Comparison of ENCODE assay signal across 37 cellular contexts in genomic region chr18:7141287-7141686, GRCh38. TPM values are rescaled to one million over a fixed set of nuclear protein-coding genes. Genes with fewer than 3 reads are reported as not detected.
"Had no signal": no experiment of that assay in that cellular context is flagged by ENCODE, and none has a peak within 500 bp of the region (broad histone marks: within the 10 kb centered on the region; RNA-seq: fewer than 3 reads in every experiment).

No MANE protein-coding gene starts in this region.

- H3K4me1 ChIP-seq: ascending aorta, colonic mucosa had no signal

- H3K27ac ChIP-seq: ascending aorta, cardiac muscle cell, colonic mucosa, VCaP had no signal

- H3K36me3 ChIP-seq: ascending aorta, cardiac muscle cell, colonic mucosa had no signal

- H3K27ac Mint-ChIP-seq: activated B cell treated with CpG ODN at 0.5 μM for 24 hours; activated CD4-positive, alpha-beta memory T cell treated with anti-CD3 and anti-CD28 coated beads, Interleukin-2, amount 10 ng/mL, durations not matched to agents 7 days and 5 days; activated CD4-positive, alpha-beta T cell treated with anti-CD3 and anti-CD28 coated beads, Interleukin-2, amount 10 ng/mL, durations not matched to agents 24 days and 14 days; activated CD8-positive, alpha-beta memory T cell treated with anti-CD3 and anti-CD28 coated beads, Interleukin-2, amount 10 ng/mL, durations not matched to agents 7 days and 5 days; activated CD8-positive, alpha-beta T cell treated with anti-CD3 and anti-CD28 coated beads, Interleukin-2, amount 10 ng/mL, durations not matched to agents 7 days and 5 days; activated naive CD4-positive, alpha-beta T cell treated with anti-CD3 and anti-CD28 coated beads, Interleukin-2, amount 10 ng/mL, durations not matched to agents 7 days and 5 days; activated naive CD4-positive, alpha-beta T cell treated with anti-CD3 and anti-CD28 coated beads, Interleukin-2, amount 50 U/mL, for 24 hours; activated naive CD8-positive, alpha-beta T cell; activated naive CD8-positive, alpha-beta T cell treated with anti-CD3 and anti-CD28 coated beads, Interleukin-2, amount 10 ng/mL, durations not matched to agents 7 days and 5 days; activated naive CD8-positive, alpha-beta T cell treated with anti-CD3 and anti-CD28 coated beads, Interleukin-2, amount 50 U/mL, for 24 hours; activated T-helper 2 cell treated with anti-CD3 and anti-CD28 coated beads, Interferon-gamma antibody, Interleukin-2, Interleukin-4, amounts not matched to agents 10 μg/mL and 5 μg/mL and 100 μg/mL, durations not matched to agents 14 hours and 24 hours and 36 hours; brain; T-helper 1 cell treated with Interleukin-12 subunit alpha and Interleukin-12 subunit beta and Interleukin-4 antibody, amounts not matched to agents 30 μg/mL and 1 μg/mL, for 36 hours; T-helper 2 cell treated with Interferon-gamma antibody and Interleukin-4, amounts not matched to agents 5 μg/mL and 100 μg/mL, for 36 hours had no signal

- H3K27me3 Mint-ChIP-seq: activated B cell treated with CpG ODN at 0.5 μM for 24 hours; activated CD4-positive, alpha-beta memory T cell treated with anti-CD3 and anti-CD28 coated beads, Interleukin-2, amount 10 ng/mL, durations not matched to agents 7 days and 5 days; activated CD4-positive, alpha-beta T cell treated with anti-CD3 and anti-CD28 coated beads, Interleukin-2, amount 10 ng/mL, durations not matched to agents 24 days and 14 days; activated CD8-positive, alpha-beta memory T cell treated with anti-CD3 and anti-CD28 coated beads, Interleukin-2, amount 10 ng/mL, durations not matched to agents 7 days and 5 days; activated naive CD4-positive, alpha-beta T cell treated with anti-CD3 and anti-CD28 coated beads, Interleukin-2, amount 10 ng/mL, durations not matched to agents 7 days and 5 days; activated naive CD8-positive, alpha-beta T cell; activated naive CD8-positive, alpha-beta T cell treated with anti-CD3 and anti-CD28 coated beads, Interleukin-2, amount 10 ng/mL, durations not matched to agents 7 days and 5 days; activated naive CD8-positive, alpha-beta T cell treated with anti-CD3 and anti-CD28 coated beads, Interleukin-2, amount 50 U/mL, for 24 hours; central memory CD8-positive, alpha-beta T cell had no signal

- H3K9me3 ChIP-seq: ascending aorta, colonic mucosa had no signal

- H3K4me3 ChIP-seq: ascending aorta, cardiac muscle cell, colonic mucosa had no signal

- DNase-seq: activated B cell treated with CpG ODN at 0.5 μM for 24 hours; activated CD4-positive, alpha-beta memory T cell treated with anti-CD3 and anti-CD28 coated beads, Interleukin-2, amount 10 ng/mL, durations not matched to agents 7 days and 5 days; activated CD4-positive, alpha-beta T cell treated with anti-CD3 and anti-CD28 coated beads for 4 hours; activated CD4-positive, alpha-beta T cell treated with anti-CD3 and anti-CD28 coated beads, Interleukin-2, amount 10 ng/mL, durations not matched to agents 24 days and 14 days; activated CD4-positive, alpha-beta T cell treated with anti-CD3 and anti-CD28 coated beads, Interleukin-2, amount 50 U/mL, for 48 hours; activated CD4-positive, CD25-positive, alpha-beta regulatory T cell treated with anti-CD3 and anti-CD28 coated beads, Interleukin-2, amount 50 U/mL, for 72 hours; activated CD8-positive, alpha-beta memory T cell treated with anti-CD3 and anti-CD28 coated beads for 24 hours; activated CD8-positive, alpha-beta memory T cell treated with anti-CD3 and anti-CD28 coated beads, Interleukin-2, amount 10 ng/mL, durations not matched to agents 7 days and 5 days; activated CD8-positive, alpha-beta memory T cell treated with anti-CD3 and anti-CD28 coated beads, Interleukin-2, amount 50 U/mL, for 48 hours; activated CD8-positive, alpha-beta T cell treated with anti-CD3 and anti-CD28 coated beads, Interleukin-2, amount 10 ng/mL, durations not matched to agents 7 days and 5 days; activated effector memory CD4-positive, alpha-beta T cell treated with Interleukin-2 at 50 U/mL for 16 hours; activated gamma-delta T cell; activated naive CD4-positive, alpha-beta T cell treated with anti-CD3 and anti-CD28 coated beads, Interleukin-2, amount 10 ng/mL, durations not matched to agents 7 days and 5 days; activated naive CD4-positive, alpha-beta T cell treated with Interleukin-2 at 50 U/mL for 16 hours; activated naive CD8-positive, alpha-beta T cell treated with anti-CD3 and anti-CD28 coated beads, Interleukin-2, amount 10 ng/mL, durations not matched to agents 7 days and 5 days; activated naive CD8-positive, alpha-beta T cell treated with anti-CD3 and anti-CD28 coated beads, Interleukin-2, amount 50 U/mL, for 24 hours; activated T-cell treated with anti-CD3 and anti-CD28 coated beads, Interleukin-2, amount 50 U/mL, for 1 hour; activated T-cell treated with anti-CD3 and anti-CD28 coated beads, Interleukin-2, amount 50 U/mL, for 4 hours; amygdala; anterior cingulate cortex; caudate nucleus; cerebellar nuclear complex; colonic mucosa; T-helper 2 cell; T-helper 9 cell had no signal

- H3K4me1 Mint-ChIP-seq: activated B cell treated with CpG ODN at 0.5 μM for 24 hours; activated CD4-positive, alpha-beta memory T cell treated with anti-CD3 and anti-CD28 coated beads, Interleukin-2, amount 10 ng/mL, durations not matched to agents 7 days and 5 days; activated CD4-positive, alpha-beta T cell treated with anti-CD3 and anti-CD28 coated beads, Interleukin-2, amount 10 ng/mL, durations not matched to agents 24 days and 14 days; activated CD8-positive, alpha-beta memory T cell treated with anti-CD3 and anti-CD28 coated beads, Interleukin-2, amount 10 ng/mL, durations not matched to agents 7 days and 5 days; activated naive CD4-positive, alpha-beta T cell treated with anti-CD3 and anti-CD28 coated beads, Interleukin-2, amount 10 ng/mL, durations not matched to agents 7 days and 5 days; activated naive CD4-positive, alpha-beta T cell treated with anti-CD3 and anti-CD28 coated beads, Interleukin-2, amount 50 U/mL, for 24 hours; activated naive CD8-positive, alpha-beta T cell treated with anti-CD3 and anti-CD28 coated beads, Interleukin-2, amount 10 ng/mL, durations not matched to agents 7 days and 5 days; activated naive CD8-positive, alpha-beta T cell treated with anti-CD3 and anti-CD28 coated beads, Interleukin-2, amount 50 U/mL, for 24 hours; brain; central memory CD8-positive, alpha-beta T cell had no signal

- FAIRE-seq: bronchial epithelial cell, TTC549 had no signal

- H3K36me3 Mint-ChIP-seq: activated CD8-positive, alpha-beta memory T cell treated with anti-CD3 and anti-CD28 coated beads, Interleukin-2, amount 10 ng/mL, durations not matched to agents 7 days and 5 days; activated naive CD4-positive, alpha-beta T cell treated with anti-CD3 and anti-CD28 coated beads, Interleukin-2, amount 10 ng/mL, durations not matched to agents 7 days and 5 days; activated naive CD4-positive, alpha-beta T cell treated with anti-CD3 and anti-CD28 coated beads, Interleukin-2, amount 50 U/mL, for 24 hours; activated naive CD8-positive, alpha-beta T cell; activated naive CD8-positive, alpha-beta T cell treated with anti-CD3 and anti-CD28 coated beads, Interleukin-2, amount 10 ng/mL, durations not matched to agents 7 days and 5 days; brain had no signal

- H3K9me3 Mint-ChIP-seq: activated B cell treated with CpG ODN at 0.5 μM for 24 hours had no signal

- H3K4me3 Mint-ChIP-seq: activated B cell treated with CpG ODN at 0.5 μM for 24 hours; activated CD4-positive, alpha-beta memory T cell treated with anti-CD3 and anti-CD28 coated beads, Interleukin-2, amount 10 ng/mL, durations not matched to agents 7 days and 5 days; activated CD4-positive, alpha-beta T cell treated with anti-CD3 and anti-CD28 coated beads, Interleukin-2, amount 10 ng/mL, durations not matched to agents 24 days and 14 days; activated CD8-positive, alpha-beta memory T cell treated with anti-CD3 and anti-CD28 coated beads, Interleukin-2, amount 10 ng/mL, durations not matched to agents 7 days and 5 days; activated CD8-positive, alpha-beta T cell treated with anti-CD3 and anti-CD28 coated beads, Interleukin-2, amount 10 ng/mL, durations not matched to agents 7 days and 5 days; activated naive CD4-positive, alpha-beta T cell treated with anti-CD3 and anti-CD28 coated beads, Interleukin-2, amount 10 ng/mL, durations not matched to agents 7 days and 5 days; activated naive CD4-positive, alpha-beta T cell treated with anti-CD3 and anti-CD28 coated beads, Interleukin-2, amount 50 U/mL, for 24 hours; activated naive CD8-positive, alpha-beta T cell; activated naive CD8-positive, alpha-beta T cell treated with anti-CD3 and anti-CD28 coated beads, Interleukin-2, amount 10 ng/mL, durations not matched to agents 7 days and 5 days; activated naive CD8-positive, alpha-beta T cell treated with anti-CD3 and anti-CD28 coated beads, Interleukin-2, amount 50 U/mL, for 24 hours; activated T-cell treated with anti-CD3 and anti-CD28 coated beads, Interleukin-2, amount 50 U/mL, for 4 hours; brain; central memory CD8-positive, alpha-beta T cell; T-helper 1 cell treated with Interleukin-12 subunit alpha and Interleukin-12 subunit beta and Interleukin-4 antibody, amounts not matched to agents 30 μg/mL and 1 μg/mL, for 36 hours; T-helper 2 cell treated with Interferon-gamma antibody and Interleukin-4, amounts not matched to agents 5 μg/mL and 100 μg/mL, for 36 hours had no signal

- H3K27me3 ChIP-seq: ascending aorta, cardiac muscle cell, colonic mucosa had no signal

- ATAC-seq: activated CD8-positive, alpha-beta memory T cell treated with anti-CD3 and anti-CD28 coated beads, Interleukin-2, amount 10 ng/mL, durations not matched to agents 7 days and 5 days; activated CD8-positive, alpha-beta T cell treated with anti-CD3 and anti-CD28 coated beads, Interleukin-2, amount 10 ng/mL, durations not matched to agents 7 days and 5 days; activated naive CD8-positive, alpha-beta T cell treated with anti-CD3 and anti-CD28 coated beads, Interleukin-2, amount 50 U/mL, for 24 hours; activated T-cell treated with anti-CD3 and anti-CD28 coated beads, Interleukin-2, amount 50 U/mL, for 4 hours had no signal

RNA-seq across cellular contexts. Expression of gene LAMA1, which starts 23.7 kb away (rescaled TPM):
- total RNA-seq: activated B cell treated with CpG ODN at 0.5 μM for 24 hours; activated CD4-positive, alpha-beta memory T cell treated with anti-CD3 and anti-CD28 coated beads, Interleukin-2, amount 10 ng/mL, durations not matched to agents 7 days and 5 days; activated CD4-positive, alpha-beta T cell treated with anti-CD3 and anti-CD28 coated beads, Interleukin-2, amount 10 ng/mL, durations not matched to agents 24 days and 14 days; activated CD8-positive, alpha-beta memory T cell treated with anti-CD3 and anti-CD28 coated beads, Interleukin-2, amount 10 ng/mL, durations not matched to agents 7 days and 5 days; activated CD8-positive, alpha-beta T cell treated with anti-CD3 and anti-CD28 coated beads, Interleukin-2, amount 10 ng/mL, durations not matched to agents 7 days and 5 days; activated naive CD8-positive, alpha-beta T cell treated with anti-CD3 and anti-CD28 coated beads, Interleukin-2, amount 10 ng/mL, durations not matched to agents 7 days and 5 days; activated T-helper 2 cell treated with anti-CD3 and anti-CD28 coated beads, Interferon-gamma antibody, Interleukin-2, Interleukin-4, amounts not matched to agents 10 μg/mL and 5 μg/mL and 100 μg/mL, durations not matched to agents 14 hours and 24 hours and 36 hours; ascending aorta had no signal
